Comparison of ENCODE assay signal across 15 cellular contexts in the genomic region with DNA sequence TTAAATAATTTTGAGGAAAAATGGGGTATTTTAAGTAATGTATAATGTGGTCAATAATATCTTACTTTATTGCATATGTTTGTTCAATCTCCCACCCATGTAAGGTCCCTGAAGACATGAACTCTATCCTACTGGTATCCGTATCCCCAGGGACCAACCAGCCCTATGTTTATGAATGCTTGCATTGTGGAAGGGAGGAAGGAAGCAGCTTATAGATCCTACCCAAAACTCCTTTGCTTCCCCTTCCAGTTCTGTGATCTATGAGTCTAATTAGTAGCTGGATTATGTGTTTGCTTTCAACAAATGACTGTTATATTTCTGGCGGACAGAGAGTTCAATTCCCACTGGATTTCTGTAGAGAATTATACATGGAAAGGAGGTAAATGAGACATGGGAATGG. TPM values are rescaled to one million over a fixed set of nuclear protein-coding genes. Genes with fewer than 3 reads are reported as not detected.
A peak's percentile ranks its signal among the peaks of the same experiment; 100 is the strongest.
DNase-seq lines count a peak whose midpoint lies in the region; ATAC-seq and TF ChIP-seq lines count a peak whose summit lies in the region.
"Had no signal": no experiment of that assay in that cellular context is flagged by ENCODE, and none has a peak within 500 bp of the region (broad histone marks: within the 10 kb centered on the region; RNA-seq: fewer than 3 reads in every experiment).

No MANE protein-coding gene starts in this region.

- TF ChIP-seq CTCF in SK-N-SH (IDR thresholded peaks at IDR 0.05) (no peak), IMR-90 (conservative IDR thresholded peaks at IDR 0.05; ENCODE audit: low read depth, low read length) (no peak), natural killer cell (IDR thresholded peaks at IDR 0.05) (no peak), GM10248 (IDR thresholded peaks at IDR 0.05; ENCODE audit: control extremely low read depth, extremely low read depth, low read depth, missing control alignments) (no peak)

- H2BK5ac ChIP-seq in IMR-90 (ENCODE audit: low read depth, low read length, poor library complexity, severe bottlenecking): no peak overlapping the region

- peaks cover 44% of the 10 kb centered on the region for H3K4me1 Mint-ChIP-seq in activated T-helper 1 cell treated with anti-CD3 and anti-CD28 coated beads, Interleukin-12 subunit alpha, Interleukin-12 subunit beta, Interleukin-2, Interleukin-4 antibody, amounts not matched to agents 30 ng/mL and 10 ng/mL and 1 ng/mL, durations not matched to agents 14 hours and 24 hours and 36 hours (ENCODE audit: low read depth)
- peaks cover 35 to 36% of the 10 kb centered on the region in 2 donors for H3K4me1 Mint-ChIP-seq in natural killer cell

- no peak overlapping the region for H3K9ac ChIP-seq in SK-N-SH
- no peak overlapping the region; the same call in 1 of the 2 replicates for H3K9ac ChIP-seq in IMR-90 (ENCODE audit: low read depth, low read length)

- no TSS peak for BruUV-seq in IMR-90 (replicated peaks; lab: Mats Ljungman, UMichigan)

- H2AK5ac ChIP-seq in IMR-90 (ENCODE audit: low read depth, low read length): no peak overlapping the region

- H3K56ac ChIP-seq in IMR-90 (ENCODE audit: extremely low read depth, insufficient read depth, low read length): no peak overlapping the region

- H3K79me1 ChIP-seq in IMR-90 (ENCODE audit: low read depth in 1 of 2, low read length in 2 of 2): peaks cover 3 to 24% of the 10 kb centered on the region in 2 experiments; a peak in 3 of 4 replicates

- H2BK20ac ChIP-seq in IMR-90 (ENCODE audit: low read depth, low read length): 0 out of 2 replicates have a peak overlapping the region, but pooled peaks have one; percentile 44

- H3F3A ChIP-seq in SK-N-SH (replicated peaks; ENCODE audit: insufficient read depth): peaks cover 12% of the 10 kb centered on the region

- H4K5ac ChIP-seq in IMR-90 (ENCODE audit: low read depth, low read length): peak overlapping the region; percentile 59; the same call in 1 of the 2 replicates

- POLR2A ChIA-PET in SK-N-SH (lab: Yijun Ruan, JAX): no interaction called here
- POLR2A ChIA-PET in IMR-90 (lab: Charles Lee; ENCODE audit: unreplicated experiment): no interaction called here
- POLR2A ChIA-PET in GM10248 (lab: Yijun Ruan, JAX): no interaction called here

- no peak overlapping the region; the same call in 2 of the 3 replicates for H2BK15ac ChIP-seq in IMR-90 (ENCODE audit: low read depth, low read length)

- no peak overlapping the region for H3K4ac ChIP-seq in IMR-90 (ENCODE audit: low read depth, low read length)

- no peak for DNase-seq in SK-N-SH
- no peak for DNase-seq in IMR-90
- DNase-seq in activated T-helper 1 cell treated with anti-CD3 and anti-CD28 coated beads, Interleukin-12 subunit alpha, Interleukin-12 subunit beta, Interleukin-2, Interleukin-4 antibody, amounts not matched to agents 30 ng/mL and 10 ng/mL and 1 ng/mL, durations not matched to agents 14 hours and 24 hours and 36 hours (ENCODE audit: low spot score): no peak
- no peak for DNase-seq in natural killer cell
- no peak for DNase-seq in GM10248 (ENCODE audit: extremely low spot score)
- DNase-seq: hippocampal formation, left lung, MM.1S, NCI-H2107, small intestine had no signal

- peak overlapping the region; percentile 90 for H2AFZ ChIP-seq in SK-N-SH (ENCODE audit: low read depth)
- no peak overlapping the region for H2AFZ ChIP-seq in IMR-90 (replicated peaks; ENCODE audit: low read length, poor library complexity)

- H3K27ac ChIP-seq in SK-N-SH (ENCODE audit: low read depth in 2 of 2, low read length in 1 of 2): no peak overlapping the region
- no peak overlapping the region for H3K27ac ChIP-seq in IMR-90 (ENCODE audit: insufficient read depth, low read length)

- no peaks in the 10 kb centered on the region for H3K9me3 ChIP-seq in SK-N-SH
- H3K9me3 ChIP-seq in IMR-90 (ENCODE audit: control insufficient read depth, insufficient read depth, low read length): no peaks in the 10 kb centered on the region
- H3K9me3 ChIP-seq: A549, left lung, suprapubic skin had no signal

- H3K4me3 ChIP-seq in SK-N-SH (ENCODE audit: low read depth in 2 of 2, low read length in 1 of 2) (no peak overlapping the region), IMR-90 (ENCODE audit: insufficient read depth, low read depth, low read length) (no peak overlapping the region)

- H3K14ac ChIP-seq in IMR-90 (replicated peaks; ENCODE audit: low read depth, low read length): peak overlapping the region; percentile 75; the same call in 1 of the 2 replicates

- H3K27ac Mint-ChIP-seq in activated T-helper 1 cell treated with anti-CD3 and anti-CD28 coated beads, Interleukin-12 subunit alpha, Interleukin-12 subunit beta, Interleukin-2, Interleukin-4 antibody, amounts not matched to agents 30 ng/mL and 10 ng/mL and 1 ng/mL, durations not matched to agents 14 hours and 24 hours and 36 hours: peak overlapping the region; percentile 59
- H3K27ac Mint-ChIP-seq in natural killer cell: peak overlapping the region; percentile 90 to 98

- H4K20me1 ChIP-seq in SK-N-SH (ENCODE audit: insufficient read depth) (no peaks in the 10 kb centered on the region), IMR-90 (ENCODE audit: insufficient read depth, low read length) (no peaks in the 10 kb centered on the region)

- H3K23ac ChIP-seq in IMR-90 (ENCODE audit: low read depth, low read length): no peak overlapping the region

- TF ChIP-seq POLR2A in IMR-90 (IDR thresholded peaks at IDR 0.05; ENCODE audit: low read depth, low read length): no peak

- no peaks in the 10 kb centered on the region for H3K27me3 Mint-ChIP-seq in activated T-helper 1 cell treated with anti-CD3 and anti-CD28 coated beads, Interleukin-12 subunit alpha, Interleukin-12 subunit beta, Interleukin-2, Interleukin-4 antibody, amounts not matched to agents 30 ng/mL and 10 ng/mL and 1 ng/mL, durations not matched to agents 14 hours and 24 hours and 36 hours (ENCODE audit: insufficient read depth)
- no peaks in the 10 kb centered on the region for H3K27me3 Mint-ChIP-seq in natural killer cell (ENCODE audit: low read depth in 2 of 2)

- peak overlapping the region; percentile 30 for H3K4me3 Mint-ChIP-seq in activated T-helper 1 cell treated with anti-CD3 and anti-CD28 coated beads, Interleukin-12 subunit alpha, Interleukin-12 subunit beta, Interleukin-2, Interleukin-4 antibody, amounts not matched to agents 30 ng/mL and 10 ng/mL and 1 ng/mL, durations not matched to agents 14 hours and 24 hours and 36 hours
- H3K4me3 Mint-ChIP-seq in natural killer cell: peak overlapping the region; percentile 67

- CTCF ChIA-PET in SK-N-SH (lab: Yijun Ruan, JAX) (interaction anchor here (1.1 to 1.4 kb wide), 2 partner anchors 9 to 26 kb away, joined by 4 read pairs; no protein-coding TSS in a partner anchor), IMR-90 (lab: Yijun Ruan, JAX) (no interaction called here), GM10248 (lab: Yijun Ruan, JAX) (interaction anchor here (1.2 to 2.4 kb wide), 6 partner anchors 8 to 139 kb away, joined by 3 to 16 read pairs (median 4); no protein-coding TSS in a partner anchor)

- H4K8ac ChIP-seq in IMR-90 (ENCODE audit: low read depth in 2 of 2, low read length in 2 of 2): peak overlapping the region in 1 of 2 experiments; percentile 37; a peak in 1 of 4 replicates

- peaks cover 10% of the 10 kb centered on the region for H3K9me1 ChIP-seq in IMR-90 (ENCODE audit: insufficient read depth, low read length)

- peaks cover 28% of the 10 kb centered on the region for H3K36me3 Mint-ChIP-seq in activated T-helper 1 cell treated with anti-CD3 and anti-CD28 coated beads, Interleukin-12 subunit alpha, Interleukin-12 subunit beta, Interleukin-2, Interleukin-4 antibody, amounts not matched to agents 30 ng/mL and 10 ng/mL and 1 ng/mL, durations not matched to agents 14 hours and 24 hours and 36 hours (ENCODE audit: low read depth)
- H3K36me3 Mint-ChIP-seq in natural killer cell: no peaks in the 10 kb centered on the region

- TF ChIP-seq RAD21 in SK-N-SH (IDR thresholded peaks at IDR 0.05; ENCODE audit: low read length) (no peak), IMR-90 (IDR thresholded peaks at IDR 0.05; ENCODE audit: low read length) (no peak)

- dilution Hi-C loops in IMR-90 (cut with HindIII; ENCODE audit: low sequenced_read_pairs, unreplicated experiment): no loop called here

- H3K9me3 Mint-ChIP-seq in activated T-helper 1 cell treated with anti-CD3 and anti-CD28 coated beads, Interleukin-12 subunit alpha, Interleukin-12 subunit beta, Interleukin-2, Interleukin-4 antibody, amounts not matched to agents 30 ng/mL and 10 ng/mL and 1 ng/mL, durations not matched to agents 14 hours and 24 hours and 36 hours: no peaks in the 10 kb centered on the region
- H3K9me3 Mint-ChIP-seq in natural killer cell: no peaks in the 10 kb centered on the region

- peaks cover 20% of the 10 kb centered on the region for H3K79me2 ChIP-seq in SK-N-SH (ENCODE audit: insufficient read depth)

- no peaks in the 10 kb centered on the region for H3K27me3 ChIP-seq in SK-N-SH (ENCODE audit: insufficient read depth)
- no peaks in the 10 kb centered on the region for H3K27me3 ChIP-seq in IMR-90 (ENCODE audit: control insufficient read depth, insufficient read depth, low read length)
- H3K27me3 ChIP-seq: left lung, suprapubic skin had no signal

- H4K91ac ChIP-seq in IMR-90 (ENCODE audit: insufficient read depth, low read depth, low read length): peak overlapping the region; percentile 40; the same call in 1 of the 2 replicates

- in situ Hi-C loops in IMR-90 (cut with MboI; ENCODE audit: low sequenced_read_pairs): no loop called here

- no peak overlapping the region for H3K18ac ChIP-seq in IMR-90 (ENCODE audit: low read depth, low read length)

- H3K4me2 ChIP-seq in SK-N-SH (no peak overlapping the region), IMR-90 (ENCODE audit: low read depth, low read length) (no peak overlapping the region)

- peaks cover 0 to 4% of the 10 kb centered on the region in 2 experiments for H3K36me3 ChIP-seq in SK-N-SH (replicated peaks in 1 of 2; ENCODE audit: control insufficient read depth in 1 of 2, insufficient read depth in 2 of 2, low read length in 1 of 2)
- H3K36me3 ChIP-seq in IMR-90 (ENCODE audit: control insufficient read depth, insufficient read depth, low read length): no peaks in the 10 kb centered on the region

- 95% methylated on average over 2 of the region's 2 CpGs for WGBS in SK-N-SH (ENCODE audit: low lambda C conversion rate)
- no CpG with 5 or more reads among the region's 2 CpGs for WGBS in IMR-90 (ENCODE audit: extremely low coverage in 2 of 2, insufficient read length in 1 of 2), 2 experiments

- no peak for ATAC-seq in SK-N-SH treated with all-trans-retinoic acid at 6 μM for 48 hours
- ATAC-seq in IMR-90 (ENCODE audit: low read depth): no peak
- ATAC-seq in natural killer cell: no peak
- ATAC-seq in GM19328 (IDR thresholded peaks at IDR 0.05; ENCODE audit: unreplicated experiment): no peak
- no peak for ATAC-seq in HG03565 (IDR thresholded peaks at IDR 0.05; ENCODE audit: unreplicated experiment)
- ATAC-seq: A549, left lung had no signal

- H3K9me2 ChIP-seq in SK-N-SH: no peaks in the 10 kb centered on the region

- intact Hi-C loops in IMR-90 (cut with micrococcal nuclease): no loop called here
- intact Hi-C loops in activated T-helper 1 cell treated with anti-CD3 and anti-CD28 coated beads, Interleukin-12 subunit alpha, Interleukin-12 subunit beta, Interleukin-2, Interleukin-4 antibody, amounts not matched to agents 30 ng/mL and 10 ng/mL and 1 ng/mL, durations not matched to agents 14 hours and 24 hours and 36 hours (cut with micrococcal nuclease): loop anchor here (2.0 kb wide), 1 partner anchor 250 kb away; a partner anchor contains a TSS
- intact Hi-C loops in natural killer cell (cut with micrococcal nuclease): loop anchor here (2.0 to 5.0 kb wide), 3 partner anchors 46 to 138 kb away; a partner anchor contains a TSS

- peak overlapping the region; percentile 40; the same call in 1 of the 2 replicates for H2BK120ac ChIP-seq in IMR-90 (ENCODE audit: low read depth, low read length)

- H2AK9ac ChIP-seq in IMR-90 (replicated peaks; ENCODE audit: low read depth, low read length, poor library complexity): no peak overlapping the region

- peaks cover 5 to 7% of the 10 kb centered on the region in 2 experiments; a peak in 3 of 4 replicates for H3K4me1 ChIP-seq in SK-N-SH (ENCODE audit: control insufficient read depth in 1 of 2, insufficient read depth in 2 of 2, low read depth in 1 of 2, low read length in 1 of 2)
- H3K4me1 ChIP-seq in IMR-90 (ENCODE audit: control insufficient read depth, insufficient read depth, low read length): peaks cover 2% of the 10 kb centered on the region

- no peak for TF ChIP-seq EP300 in SK-N-SH (IDR thresholded peaks at IDR 0.05; ENCODE audit: borderline replicate concordance in 1 of 2, low read depth in 1 of 2, low read length in 1 of 2)

RNA-seq across cellular contexts. Expression of a gene that starts 45.6 kb away (rescaled TPM):
- 3.6 and 4.1 TPM in 2 replicates for polyA plus RNA-seq in SK-N-SH (2012; rRNA removed)
- polyA plus RNA-seq in SK-N-SH (2012; cell fraction: cytosol; rRNA removed): 4.1 and 4.3 TPM in 2 replicates
- 4.3 and 7.0 TPM in 2 replicates for polyA plus RNA-seq in SK-N-SH (2012; cell fraction: nucleus; rRNA removed)
- 7.3 and 10.6 TPM in 2 replicates for total RNA-seq in IMR-90 (2012; rRNA removed)
- polyA plus RNA-seq in IMR-90 (2012; rRNA removed): 3.6 and 4.5 TPM in 2 replicates
- 0.68 and 1.4 TPM in 2 replicates for polyA plus RNA-seq in IMR-90 (2012; cell fraction: cytosol; rRNA removed)
- 1.7 and 6.9 TPM in 2 replicates for polyA plus RNA-seq in IMR-90 (2012; cell fraction: nucleus; rRNA removed; ENCODE audit: low replicate concordance)
- 69.9 and 74.2 TPM in 2 replicates for total RNA-seq in activated T-helper 1 cell treated with anti-CD3 and anti-CD28 coated beads, Interleukin-12 subunit alpha, Interleukin-12 subunit beta, Interleukin-2, Interleukin-4 antibody, amounts not matched to agents 30 ng/mL and 10 ng/mL and 1 ng/mL, durations not matched to agents 14 hours and 24 hours and 36 hours
- total RNA-seq in natural killer cell: 10 to 100 TPM; 59.1 to 74.3 (median 60.0) TPM
